ENCODE assay signal across 8 cellular contexts in genomic region chr2:42493885-42494433, GRCh38. TPM values are rescaled to one million over a fixed set of nuclear protein-coding genes. Genes with fewer than 3 reads are reported as not detected.
DNase-seq lines count a peak whose midpoint lies in the region; ATAC-seq lines count a peak whose summit lies in the region.

TSS of gene KCNG3 (minus strand) at chr2:42493982. CDS start at chr2:42493501, 481 bp downstream.

- no peak within 1 kb of the TSS for H3K27ac Mint-ChIP-seq in natural killer cell treated with Interleukin-12 subunit alpha and Interleukin-12 subunit beta and Interleukin-15 and Interleukin-18, amount 100 ng/mL, for 72 hours

- peak within 1 kb of the TSS; percentile 93 for H3K4me3 Mint-ChIP-seq in natural killer cell treated with Interleukin-12 subunit alpha and Interleukin-12 subunit beta and Interleukin-15 and Interleukin-18, amount 100 ng/mL, for 72 hours

- H3K36me3 ChIP-seq in esophagus (ENCODE audit: control insufficient read depth in 2 of 2, insufficient read depth in 2 of 2, low read length in 1 of 2) (no peaks in the 10 kb centered on the region), subcutaneous abdominal adipose tissue (ENCODE audit: control insufficient read depth in 5 of 5, insufficient read depth in 5 of 5, low read length in 5 of 5) (no peaks in the 10 kb centered on the region)

- H3K27me3 Mint-ChIP-seq in natural killer cell treated with Interleukin-12 subunit alpha and Interleukin-12 subunit beta and Interleukin-15 and Interleukin-18, amount 100 ng/mL, for 72 hours, result peaks cover 37 to 40% of the 10 kb centered on the region in 2 donors

- H3K27me3 ChIP-seq in esophagus (ENCODE audit: control insufficient read depth in 1 of 2, insufficient read depth in 2 of 2, low read length in 2 of 2) (peaks cover 0 to 11% of the 10 kb centered on the region in 2 donors), subcutaneous abdominal adipose tissue (ENCODE audit: control insufficient read depth in 5 of 5, insufficient read depth in 4 of 5, low read length in 5 of 5) (peaks cover 9 to 19% (median 13%) of the 10 kb centered on the region in 5 donors)

- peak; percentile 46 to 65 for DNase-seq in NCI-H524 (lab: John Stamatoyannopoulos, UW)
- DNase-seq in NCI-H524 treated with DMSO at 0.1 percent for 48 hours (lab: John Stamatoyannopoulos, UW), result no peak
- DNase-seq in NCI-H774 (lab: John Stamatoyannopoulos, UW), result peak; percentile 72
- DNase-seq in activated T-cell treated with anti-CD3 and anti-CD28 coated beads for 1 hour (ENCODE audit: low read depth), result peak; percentile 57
- peak; percentile 74 for DNase-seq in natural killer cell treated with Interleukin-12 subunit alpha and Interleukin-12 subunit beta and Interleukin-15 and Interleukin-18, amount 100 ng/mL, for 72 hours (ENCODE audit: low spot score)

- ATAC-seq in HG03354 (IDR thresholded peaks at IDR 0.05; ENCODE audit: poor library complexity, severe bottlenecking, unreplicated experiment), result peak; percentile 48
- ATAC-seq in natural killer cell treated with Interleukin-12 subunit alpha and Interleukin-12 subunit beta and Interleukin-15 and Interleukin-18, amount 100 ng/mL, for 72 hours, result peak; percentile 83 to 92

- peak within 1 kb of the TSS in 1 of 2 donors; percentile 4 for H3K27ac ChIP-seq in esophagus (ENCODE audit: low read depth in 2 of 2, low read length in 1 of 2)
- H3K27ac ChIP-seq in subcutaneous abdominal adipose tissue (ENCODE audit: low read depth, low read length), result no peak within 1 kb of the TSS

- no peaks in the 10 kb centered on the region for H3K36me3 Mint-ChIP-seq in natural killer cell treated with Interleukin-12 subunit alpha and Interleukin-12 subunit beta and Interleukin-15 and Interleukin-18, amount 100 ng/mL, for 72 hours

- 0 to 1% methylated on average over 41 to 70 of the region's 70 CpGs for WGBS in esophagus, 2 donors

- H3K4me1 ChIP-seq in esophagus (ENCODE audit: control insufficient read depth in 2 of 2, insufficient read depth in 2 of 2, low read length in 1 of 2), result peaks cover 4 to 5% of the 10 kb centered on the region in 2 donors
- peaks cover 3 to 20% (median 16%) of the 10 kb centered on the region in 5 donors for H3K4me1 ChIP-seq in subcutaneous abdominal adipose tissue (ENCODE audit: control insufficient read depth in 5 of 5, insufficient read depth in 5 of 5, low read length in 5 of 5)

- H3K4me3 ChIP-seq in esophagus (ENCODE audit: low read depth in 1 of 2, low read length in 2 of 2) (peak within 1 kb of the TSS; percentile 50 to 56), subcutaneous abdominal adipose tissue (ENCODE audit: low read depth in 1 of 5, low read length in 5 of 5) (peak within 1 kb of the TSS; percentile 55 to 72 (median 63))

- H3K9me3 Mint-ChIP-seq in natural killer cell treated with Interleukin-12 subunit alpha and Interleukin-12 subunit beta and Interleukin-15 and Interleukin-18, amount 100 ng/mL, for 72 hours, result no peaks in the 10 kb centered on the region

- peak within 1 kb of the TSS; percentile 21 to 63 (median 30) for H3K9ac ChIP-seq in subcutaneous abdominal adipose tissue (ENCODE audit: low read length in 5 of 5)

- peaks cover 6% of the 10 kb centered on the region in 2 donors for H3K4me1 Mint-ChIP-seq in natural killer cell treated with Interleukin-12 subunit alpha and Interleukin-12 subunit beta and Interleukin-15 and Interleukin-18, amount 100 ng/mL, for 72 hours (ENCODE audit: low read depth in 2 of 2)

- peaks cover 0 to 10% of the 10 kb centered on the region in 2 donors for H3K9me3 ChIP-seq in esophagus (ENCODE audit: control insufficient read depth in 2 of 2, insufficient read depth in 1 of 2, low read depth in 1 of 2, low read length in 1 of 2)
- H3K9me3 ChIP-seq in subcutaneous abdominal adipose tissue (ENCODE audit: control insufficient read depth in 5 of 5, low read length in 5 of 5), result no peaks in the 10 kb centered on the region

RNA-seq across cellular contexts. Expression of gene KCNG3, which starts in this region (rescaled TPM):
- polyA plus RNA-seq in esophagus, result under 1 TPM; 0.02 to 0.04 TPM
- not detected for total RNA-seq in natural killer cell treated with Interleukin-12 subunit alpha and Interleukin-12 subunit beta and Interleukin-15 and Interleukin-18, amount 100 ng/mL, for 72 hours

Comparison
In these comparisons a context has a peak if more than half of its experiments do, and no peak if none do; other contexts are left out.
1. Peak in DNase-seq and ATAC-seq in natural killer cell treated with Interleukin-12 subunit alpha and Interleukin-12 subunit beta and Interleukin-15 and Interleukin-18, amount 100 ng/mL, for 72 hours; RNA of the gene not detected or under 1 TPM.